ENCODE assay signal across 9 cellular contexts in genomic region chrX:115940888-115941332, GRCh38.
A peak's percentile ranks its signal among the peaks of the same experiment; 100 is the strongest.
DNase-seq lines count a peak whose midpoint lies in the region; ATAC-seq, FAIRE-seq and TF ChIP-seq lines count a peak whose summit lies in the region.
"Had no signal": no experiment of that assay in that cellular context is flagged by ENCODE, and none has a peak within 500 bp of the region (broad histone marks: within the 10 kb centered on the region; RNA-seq: fewer than 3 reads in every experiment).

No MANE protein-coding gene starts in this region.

- no peaks in the 10 kb centered on the region for H3K4me1 Mint-ChIP-seq in activated CD8-positive, alpha-beta T cell treated with anti-CD3 and anti-CD28 coated beads for 36 hours (ENCODE audit: low read depth)
- no peaks in the 10 kb centered on the region for H3K4me1 Mint-ChIP-seq in activated CD8-positive, alpha-beta T cell treated with anti-CD3 and anti-CD28 coated beads, Interleukin-2, amount 10 ng/mL, durations not matched to agents 7 days and 5 days (ENCODE audit: low read depth)
- H3K4me1 Mint-ChIP-seq: activated naive CD4-positive, alpha-beta T cell treated with anti-CD3 and anti-CD28 coated beads, Interleukin-2, amount 50 U/mL, for 24 hours had no signal

- H3K27me3 Mint-ChIP-seq in activated CD8-positive, alpha-beta T cell treated with anti-CD3 and anti-CD28 coated beads for 36 hours, result no peaks in the 10 kb centered on the region
- H3K27me3 Mint-ChIP-seq in activated CD8-positive, alpha-beta T cell treated with anti-CD3 and anti-CD28 coated beads, Interleukin-2, amount 10 ng/mL, durations not matched to agents 7 days and 5 days (ENCODE audit: low read depth), result no peaks in the 10 kb centered on the region
- H3K27me3 Mint-ChIP-seq: activated naive CD4-positive, alpha-beta T cell treated with anti-CD3 and anti-CD28 coated beads, Interleukin-2, amount 50 U/mL, for 24 hours had no signal

- H3K36me3 Mint-ChIP-seq in activated CD8-positive, alpha-beta T cell treated with anti-CD3 and anti-CD28 coated beads for 36 hours (ENCODE audit: low read depth), result no peaks in the 10 kb centered on the region
- H3K36me3 Mint-ChIP-seq in activated CD8-positive, alpha-beta T cell treated with anti-CD3 and anti-CD28 coated beads, Interleukin-2, amount 10 ng/mL, durations not matched to agents 7 days and 5 days (ENCODE audit: low read depth), result no peaks in the 10 kb centered on the region
- H3K36me3 Mint-ChIP-seq: activated naive CD4-positive, alpha-beta T cell treated with anti-CD3 and anti-CD28 coated beads, Interleukin-2, amount 50 U/mL, for 24 hours had no signal

- H3K9me3 Mint-ChIP-seq in activated CD8-positive, alpha-beta T cell treated with anti-CD3 and anti-CD28 coated beads for 36 hours, result no peaks in the 10 kb centered on the region
- H3K9me3 Mint-ChIP-seq in activated CD8-positive, alpha-beta T cell treated with anti-CD3 and anti-CD28 coated beads, Interleukin-2, amount 10 ng/mL, durations not matched to agents 7 days and 5 days (ENCODE audit: insufficient read depth), result no peaks in the 10 kb centered on the region
- H3K9me3 Mint-ChIP-seq: activated naive CD4-positive, alpha-beta T cell treated with anti-CD3 and anti-CD28 coated beads, Interleukin-2, amount 50 U/mL, for 24 hours had no signal

- peak; percentile 98 for FAIRE-seq in kidney (lab: Jason Lieb, UNC)

- H3K9me3 ChIP-seq in adipocyte (ENCODE audit: control insufficient read depth, low read length) (peaks cover 41% of the 10 kb centered on the region), kidney (ENCODE audit: control insufficient read depth in 1 of 2, low read length in 2 of 2) (peaks cover 0 to under 1% of the 10 kb centered on the region in 2 donors), uterus (no peaks in the 10 kb centered on the region)

- H3K9ac ChIP-seq in adipocyte (ENCODE audit: low read length) (no peak overlapping the region), kidney (ENCODE audit: low read length in 2 of 2) (no peak overlapping the region)

- H3K27ac ChIP-seq in kidney (ENCODE audit: low read depth in 2 of 2, low read length in 2 of 2) (no peak overlapping the region), uterus (no peak overlapping the region)

- POLR2A ChIA-PET in activated CD8-positive, alpha-beta T cell treated with anti-CD3 and anti-CD28 coated beads for 36 hours (lab: Charles Lee), result no interaction called here
- POLR2A ChIA-PET in activated CD8-positive, alpha-beta T cell treated with anti-CD3 and anti-CD28 coated beads, Interleukin-2, amount 10 ng/mL, durations not matched to agents 7 days and 5 days (lab: Charles Lee), result no interaction called here

- peak; percentile 6 for DNase-seq in activated CD8-positive, alpha-beta T cell treated with anti-CD3 and anti-CD28 coated beads for 36 hours
- no peak for DNase-seq in activated CD8-positive, alpha-beta T cell treated with anti-CD3 and anti-CD28 coated beads, Interleukin-2, amount 10 ng/mL, durations not matched to agents 7 days and 5 days
- DNase-seq in NCI-H1417 treated with DMSO at 0.1 percent for 48 hours (lab: John Stamatoyannopoulos, UW) (peak; percentile 86), adipocyte (ENCODE audit: low read depth) (peak; percentile 38), kidney (no peak), uterus (peak; percentile 65 to 83)
- DNase-seq in stimulated activated CD4-positive, alpha-beta T cell treated with anti-CD3 and anti-CD28 coated beads, Interleukin-4, amount 100 ng/mL, for 4 hours, result no peak

- H3K4me3 ChIP-seq in adipocyte (ENCODE audit: low read length) (no peak overlapping the region), kidney (ENCODE audit: low read length in 2 of 2) (no peak overlapping the region), uterus (no peak overlapping the region)

- CTCF ChIA-PET in activated CD8-positive, alpha-beta T cell treated with anti-CD3 and anti-CD28 coated beads for 36 hours (lab: Charles Lee), result no interaction called here
- CTCF ChIA-PET in activated CD8-positive, alpha-beta T cell treated with anti-CD3 and anti-CD28 coated beads, Interleukin-2, amount 10 ng/mL, durations not matched to agents 7 days and 5 days (lab: Charles Lee), result no interaction called here

- ATAC-seq in activated CD8-positive, alpha-beta T cell treated with anti-CD3 and anti-CD28 coated beads for 36 hours, result no peak
- no peak for ATAC-seq in activated CD8-positive, alpha-beta T cell treated with anti-CD3 and anti-CD28 coated beads, Interleukin-2, amount 10 ng/mL, durations not matched to agents 7 days and 5 days
- peak; percentile 74 for ATAC-seq in HG02642 (IDR thresholded peaks at IDR 0.05; ENCODE audit: poor library complexity, unreplicated experiment)

- H3K4me1 ChIP-seq in adipocyte (ENCODE audit: control insufficient read depth, insufficient read depth, low read length) (no peaks in the 10 kb centered on the region), kidney (ENCODE audit: control insufficient read depth in 1 of 2, insufficient read depth in 1 of 2, low read depth in 1 of 2, low read length in 2 of 2) (no peaks in the 10 kb centered on the region), uterus (no peaks in the 10 kb centered on the region)

- peaks cover 11% of the 10 kb centered on the region for H3K27me3 ChIP-seq in adipocyte (replicated peaks; ENCODE audit: control insufficient read depth, insufficient read depth, low read length)
- H3K27me3 ChIP-seq in uterus, result no peaks in the 10 kb centered on the region

- no peak overlapping the region for H3K27ac Mint-ChIP-seq in activated CD8-positive, alpha-beta T cell treated with anti-CD3 and anti-CD28 coated beads for 36 hours
- no peak overlapping the region for H3K27ac Mint-ChIP-seq in activated CD8-positive, alpha-beta T cell treated with anti-CD3 and anti-CD28 coated beads, Interleukin-2, amount 10 ng/mL, durations not matched to agents 7 days and 5 days
- H3K27ac Mint-ChIP-seq: activated naive CD4-positive, alpha-beta T cell treated with anti-CD3 and anti-CD28 coated beads, Interleukin-2, amount 50 U/mL, for 24 hours had no signal

- no peak for TF ChIP-seq CTCF in activated CD8-positive, alpha-beta T cell treated with anti-CD3 and anti-CD28 coated beads for 36 hours (IDR thresholded peaks at IDR 0.05)
- peak; percentile 39 for TF ChIP-seq CTCF in kidney (IDR thresholded peaks at IDR 0.05; ENCODE audit: borderline replicate concordance, extremely low read depth, insufficient read depth)
- peak; percentile 33 to 68 (median 45) for TF ChIP-seq CTCF in uterus (IDR thresholded peaks at IDR 0.05)

- intact Hi-C loops in activated CD8-positive, alpha-beta T cell treated with anti-CD3 and anti-CD28 coated beads for 36 hours (cut with micrococcal nuclease), result no loop called here
- intact Hi-C loops in kidney (cut with DNase I) (no loop called here), uterus (cut with DNase I; ENCODE audit: low total_unique reads) (no loop called here)

- no peak for TF ChIP-seq POLR2A in uterus (IDR thresholded peaks at IDR 0.05)

- H3K4me3 Mint-ChIP-seq in activated CD8-positive, alpha-beta T cell treated with anti-CD3 and anti-CD28 coated beads for 36 hours, result no peak overlapping the region
- H3K4me3 Mint-ChIP-seq in activated CD8-positive, alpha-beta T cell treated with anti-CD3 and anti-CD28 coated beads, Interleukin-2, amount 10 ng/mL, durations not matched to agents 7 days and 5 days, result no peak overlapping the region
- H3K4me3 Mint-ChIP-seq: activated naive CD4-positive, alpha-beta T cell treated with anti-CD3 and anti-CD28 coated beads, Interleukin-2, amount 50 U/mL, for 24 hours had no signal

- H3K36me3 ChIP-seq in adipocyte (ENCODE audit: control insufficient read depth, insufficient read depth, low read length, severe bottlenecking), result no peaks in the 10 kb centered on the region
- H3K36me3 ChIP-seq in kidney (ENCODE audit: control insufficient read depth in 1 of 2, insufficient read depth in 2 of 2, low read length in 2 of 2), result no peaks in the 10 kb centered on the region
- no peaks in the 10 kb centered on the region for H3K36me3 ChIP-seq in uterus

Comparison
In these comparisons a context has a peak if more than half of its experiments do, and no peak if none do; other contexts are left out.
1. DNase-seq: peak in activated CD8-positive, alpha-beta T cell treated with anti-CD3 and anti-CD28 coated beads for 36 hours (single experiment), NCI-H1417 treated with DMSO at 0.1 percent for 48 hours (single experiment), adipocyte (single experiment) and uterus (2 of 2); none in activated CD8-positive, alpha-beta T cell treated with anti-CD3 and anti-CD28 coated beads, Interleukin-2, amount 10 ng/mL, durations not matched to agents 7 days and 5 days (single experiment), kidney (single experiment) and stimulated activated CD4-positive, alpha-beta T cell treated with anti-CD3 and anti-CD28 coated beads, Interleukin-4, amount 100 ng/mL, for 4 hours (0 of 2).